Comparison of ENCODE assay signal across 20 cellular contexts in genomic region chr22:43213066-43213465, GRCh38. TPM values are rescaled to one million over a fixed set of nuclear protein-coding genes. Genes with fewer than 3 reads are reported as not detected.
DNase-seq lines count a peak whose midpoint lies in the region; ATAC-seq and TF ChIP-seq lines count a peak whose summit lies in the region.
"Had no signal": no experiment of that assay in that cellular context is flagged by ENCODE, and none has a peak within 500 bp of the region (broad histone marks: within the 10 kb centered on the region; RNA-seq: fewer than 3 reads in every experiment).

No MANE protein-coding gene starts in this region.

- no peak overlapping the region for H3K9ac ChIP-seq in IMR-90 (ENCODE audit: low read depth, low read length)
- no peak overlapping the region for H3K9ac ChIP-seq in trophoblast cell (ENCODE audit: low read length)

- dilution Hi-C loops in IMR-90 (cut with HindIII; ENCODE audit: low sequenced_read_pairs, unreplicated experiment), result no loop called here

- peak; percentile 56 for ATAC-seq in IMR-90 (ENCODE audit: low read depth)
- ATAC-seq: left colon had no signal

- H2BK15ac ChIP-seq in IMR-90 (ENCODE audit: low read depth, low read length), result no peak overlapping the region

- H3K4ac ChIP-seq in IMR-90 (ENCODE audit: low read depth, low read length) (no peak overlapping the region), trophoblast cell (ENCODE audit: low read depth, low read length) (no peak overlapping the region)

- H2AFZ ChIP-seq in IMR-90 (replicated peaks; ENCODE audit: low read length, poor library complexity) (peak overlapping the region; percentile 51), hepatocyte (no peak overlapping the region), trophoblast cell (ENCODE audit: insufficient read depth, low read length, poor library complexity) (peak overlapping the region; percentile 37)

- H3K27ac ChIP-seq in cardiac muscle cell, result peak overlapping the region; percentile 94
- no peak overlapping the region for H3K27ac ChIP-seq in right atrium auricular region
- no peak overlapping the region for H3K27ac ChIP-seq in IMR-90 (ENCODE audit: insufficient read depth, low read length)
- no peak overlapping the region for H3K27ac ChIP-seq in hepatocyte
- no peak overlapping the region for H3K27ac ChIP-seq in trophoblast cell (ENCODE audit: low read depth, low read length)
- H3K27ac ChIP-seq in coronary artery, result no peak overlapping the region
- H3K27ac ChIP-seq: RWPE1, uterus had no signal

- no peak overlapping the region for H2AK9ac ChIP-seq in IMR-90 (replicated peaks; ENCODE audit: low read depth, low read length, poor library complexity)

- H3K18ac ChIP-seq in IMR-90 (ENCODE audit: low read depth, low read length), result no peak overlapping the region
- H3K18ac ChIP-seq in trophoblast cell (ENCODE audit: low read length), result no peak overlapping the region

- no peak overlapping the region for H2BK120ac ChIP-seq in IMR-90 (ENCODE audit: low read depth, low read length)
- no peak overlapping the region for H2BK120ac ChIP-seq in trophoblast cell (ENCODE audit: insufficient read depth, low read length, poor library complexity)

- no peak overlapping the region for H2BK12ac ChIP-seq in trophoblast cell (ENCODE audit: low read length)

- in situ Hi-C loops in IMR-90 (cut with MboI; ENCODE audit: low sequenced_read_pairs), result no loop called here

- no peak overlapping the region for H4K5ac ChIP-seq in IMR-90 (ENCODE audit: low read depth, low read length)

- peak; percentile 19 to 89 for DNase-seq in cardiac muscle cell (ENCODE audit: low read depth in 1 of 2, low spot score in 1 of 2)
- no peak for DNase-seq in right atrium auricular region (ENCODE audit: low spot score)
- DNase-seq in IMR-90, result no peak
- peak; percentile 51 for DNase-seq in hepatocyte (ENCODE audit: low spot score)
- no peak for DNase-seq in trophoblast cell
- no peak for DNase-seq in erythroblast (lab: John Stamatoyannopoulos, UW)
- no peak for DNase-seq in cortex of kidney (lab: John Stamatoyannopoulos, UW)
- DNase-seq in coronary artery (ENCODE audit: low spot score), result no peak
- DNase-seq: activated B cell treated with CpG ODN at 0.5 μM for 24 hours; activated CD4-positive, alpha-beta T cell treated with anti-CD3 and anti-CD28 coated beads, Interleukin-2, amount 50 U/mL, for 4 hours; activated CD8-positive, alpha-beta memory T cell treated with anti-CD3 and anti-CD28 coated beads, Interleukin-2, amount 50 U/mL, for 4 hours; activated effector memory CD4-positive, alpha-beta T cell treated with anti-CD3 and anti-CD28 coated beads, Interleukin-2, amount 50 U/mL, for 16 hours; C1 segment of cervical spinal cord; left colon; NCI-H1105 treated with DMSO at 0.1 percent for 48 hours; NCI-H2081; NCI-H510A; substantia nigra; uterus had no signal

- H2AK5ac ChIP-seq in IMR-90 (ENCODE audit: low read depth, low read length) (no peak overlapping the region), trophoblast cell (ENCODE audit: low read length) (no peak overlapping the region)

- H3K4me1 ChIP-seq in cardiac muscle cell (ENCODE audit: low read depth) (peaks cover 24% of the 10 kb centered on the region), right atrium auricular region (no peaks in the 10 kb centered on the region), IMR-90 (ENCODE audit: control insufficient read depth, insufficient read depth, low read length) (no peaks in the 10 kb centered on the region), hepatocyte (ENCODE audit: insufficient read depth) (peaks cover 7% of the 10 kb centered on the region), trophoblast cell (ENCODE audit: control insufficient read depth in 1 of 2, insufficient read depth in 2 of 2, low read length in 2 of 2) (no peaks in the 10 kb centered on the region)
- H3K4me1 ChIP-seq: uterus had no signal

- no peaks in the 10 kb centered on the region for H3K9me2 ChIP-seq in hepatocyte (replicated peaks; ENCODE audit: insufficient read depth)

- intact Hi-C loops in IMR-90 (cut with micrococcal nuclease), result no loop called here

- H4K8ac ChIP-seq in IMR-90 (ENCODE audit: low read depth in 2 of 2, low read length in 2 of 2), result no peak overlapping the region
- H4K8ac ChIP-seq in trophoblast cell (ENCODE audit: low read depth, low read length), result no peak overlapping the region

- no CpG with 5 or more reads among the region's 10 CpGs for WGBS in IMR-90 (ENCODE audit: extremely low coverage in 2 of 2, insufficient read length in 1 of 2), 2 experiments
- 27% methylated on average over 10 of the region's 10 CpGs for WGBS in hepatocyte (ENCODE audit: low lambda C conversion rate, missing lambda C conversion rate)
- no CpG with 5 or more reads among the region's 10 CpGs for WGBS in trophoblast cell (ENCODE audit: extremely low coverage, insufficient coverage, insufficient read length)

- H3K27me3 ChIP-seq in cardiac muscle cell, result no peaks in the 10 kb centered on the region
- H3K27me3 ChIP-seq in right atrium auricular region, result no peaks in the 10 kb centered on the region
- peaks cover 25% of the 10 kb centered on the region for H3K27me3 ChIP-seq in IMR-90 (ENCODE audit: control insufficient read depth, insufficient read depth, low read length)
- H3K27me3 ChIP-seq in hepatocyte, result no peaks in the 10 kb centered on the region
- H3K27me3 ChIP-seq in trophoblast cell (ENCODE audit: insufficient read depth, low read length), result no peaks in the 10 kb centered on the region
- H3K27me3 ChIP-seq: uterus had no signal

- H3K79me1 ChIP-seq in IMR-90 (ENCODE audit: low read depth in 1 of 2, low read length in 2 of 2) (no peaks in the 10 kb centered on the region), trophoblast cell (ENCODE audit: low read length) (no peaks in the 10 kb centered on the region)

- CTCF ChIA-PET in IMR-90 (lab: Yijun Ruan, JAX), result no interaction called here

- H3K9me3 ChIP-seq in cardiac muscle cell (ENCODE audit: low read depth), result no peaks in the 10 kb centered on the region
- H3K9me3 ChIP-seq in right atrium auricular region, result no peaks in the 10 kb centered on the region
- no peaks in the 10 kb centered on the region for H3K9me3 ChIP-seq in IMR-90 (ENCODE audit: control insufficient read depth, insufficient read depth, low read length)
- H3K9me3 ChIP-seq in hepatocyte (ENCODE audit: low read depth), result no peaks in the 10 kb centered on the region
- peaks cover 6% of the 10 kb centered on the region for H3K9me3 ChIP-seq in trophoblast cell (ENCODE audit: insufficient read depth, low read depth, low read length)
- H3K9me3 ChIP-seq: uterus had no signal

- H2BK5ac ChIP-seq in IMR-90 (ENCODE audit: low read depth, low read length, poor library complexity, severe bottlenecking) (no peak overlapping the region), trophoblast cell (ENCODE audit: low read depth, low read length, poor library complexity) (no peak overlapping the region)

- H3K14ac ChIP-seq in IMR-90 (replicated peaks; ENCODE audit: low read depth, low read length) (no peak overlapping the region), trophoblast cell (ENCODE audit: low read length) (no peak overlapping the region)

- no peak overlapping the region for H3K23ac ChIP-seq in IMR-90 (ENCODE audit: low read depth, low read length)
- H3K23ac ChIP-seq in trophoblast cell (ENCODE audit: low read length), result no peak overlapping the region

- H3K9me1 ChIP-seq in IMR-90 (ENCODE audit: insufficient read depth, low read length), result no peaks in the 10 kb centered on the region

- no peak overlapping the region for H4K12ac ChIP-seq in trophoblast cell (ENCODE audit: low read depth, low read length)

- TF ChIP-seq POLR2A in IMR-90 (IDR thresholded peaks at IDR 0.05; ENCODE audit: low read depth, low read length), result no peak
- TF ChIP-seq POLR2A in erythroblast (IDR thresholded peaks at IDR 0.05; ENCODE audit: low read length), result no peak

- POLR2A ChIA-PET in IMR-90 (lab: Charles Lee; ENCODE audit: unreplicated experiment), result no interaction called here

- H3K4me2 ChIP-seq in IMR-90 (ENCODE audit: low read depth, low read length) (no peak overlapping the region), hepatocyte (no peak overlapping the region), trophoblast cell (ENCODE audit: low read length) (no peak overlapping the region)

- TF ChIP-seq CTCF in cardiac muscle cell (IDR thresholded peaks at IDR 0.05; ENCODE audit: low read depth, low read length), result no peak
- no peak for TF ChIP-seq CTCF in right atrium auricular region (IDR thresholded peaks at IDR 0.05)
- no peak for TF ChIP-seq CTCF in IMR-90 (conservative IDR thresholded peaks at IDR 0.05; ENCODE audit: low read depth, low read length)
- TF ChIP-seq CTCF in hepatocyte (IDR thresholded peaks at IDR 0.05; ENCODE audit: poor library complexity), result no peak
- no peak for TF ChIP-seq CTCF in coronary artery (IDR thresholded peaks at IDR 0.05)

- no peaks in the 10 kb centered on the region for H3K36me3 ChIP-seq in cardiac muscle cell
- no peaks in the 10 kb centered on the region for H3K36me3 ChIP-seq in right atrium auricular region
- H3K36me3 ChIP-seq in IMR-90 (ENCODE audit: control insufficient read depth, insufficient read depth, low read length), result no peaks in the 10 kb centered on the region
- no peaks in the 10 kb centered on the region for H3K36me3 ChIP-seq in hepatocyte (replicated peaks; ENCODE audit: insufficient read depth, low read depth)
- H3K36me3 ChIP-seq in trophoblast cell (ENCODE audit: control insufficient read depth in 1 of 2, insufficient read depth in 2 of 2, low read length in 2 of 2), result no peaks in the 10 kb centered on the region
- H3K36me3 ChIP-seq: uterus had no signal

- H2BK20ac ChIP-seq in IMR-90 (ENCODE audit: low read depth, low read length), result no peak overlapping the region

- no peak for TF ChIP-seq RAD21 in IMR-90 (IDR thresholded peaks at IDR 0.05; ENCODE audit: low read length)

- BruUV-seq in IMR-90 (replicated peaks; lab: Mats Ljungman, UMichigan), result no TSS peak

- no peak overlapping the region for H3K56ac ChIP-seq in IMR-90 (ENCODE audit: extremely low read depth, insufficient read depth, low read length)

- H4K20me1 ChIP-seq in IMR-90 (ENCODE audit: insufficient read depth, low read length) (no peaks in the 10 kb centered on the region), hepatocyte (ENCODE audit: insufficient read depth, poor library complexity, severe bottlenecking) (no peaks in the 10 kb centered on the region)

- H4K91ac ChIP-seq in IMR-90 (ENCODE audit: insufficient read depth, low read depth, low read length), result no peak overlapping the region
- no peak overlapping the region for H4K91ac ChIP-seq in trophoblast cell (ENCODE audit: low read depth, low read length)

- H3K79me2 ChIP-seq in hepatocyte (no peaks in the 10 kb centered on the region), trophoblast cell (ENCODE audit: control insufficient read depth, insufficient read depth, low read length, poor library complexity) (no peaks in the 10 kb centered on the region)

- no peak overlapping the region for H3K4me3 ChIP-seq in cardiac muscle cell
- no peak overlapping the region for H3K4me3 ChIP-seq in right atrium auricular region
- no peak overlapping the region for H3K4me3 ChIP-seq in IMR-90 (ENCODE audit: insufficient read depth, low read depth, low read length)
- no peak overlapping the region for H3K4me3 ChIP-seq in hepatocyte
- H3K4me3 ChIP-seq in trophoblast cell (ENCODE audit: low read depth, low read length), result no peak overlapping the region
- H3K4me3 ChIP-seq in coronary artery, result no peak overlapping the region
- H3K4me3 ChIP-seq: uterus had no signal

RNA-seq across cellular contexts. Expression of gene TTLL12, which starts 26.1 kb away (rescaled TPM):
- total RNA-seq in cardiac muscle cell, result 52.9 and 62.7 TPM in 2 replicates
- polyA plus RNA-seq in cardiac muscle cell, result 45.9 and 58.6 TPM in 2 replicates
- 10 to 100 TPM; 11.4 to 15.1 TPM for total RNA-seq in right atrium auricular region
- 26.7 and 30.1 TPM in 2 replicates for total RNA-seq in IMR-90 (2012; rRNA removed)
- 20.9 and 21.8 TPM in 2 replicates for polyA plus RNA-seq in IMR-90 (2012; rRNA removed)
- polyA plus RNA-seq in IMR-90 (2012; cell fraction: cytosol; rRNA removed), result 13.3 and 15.5 TPM in 2 replicates
- polyA plus RNA-seq in IMR-90 (2012; cell fraction: nucleus; rRNA removed; ENCODE audit: low replicate concordance), result 7.9 and 17.5 TPM in 2 replicates
- total RNA-seq in hepatocyte, result 39.6 and 40.9 TPM in 2 replicates
- 41.9 and 50.3 TPM in 2 replicates for polyA plus RNA-seq in hepatocyte
- polyA plus RNA-seq in trophoblast cell (2013), result 20.0 and 21.1 TPM in 2 replicates

Comparison
In these comparisons a context has a peak if more than half of its experiments do, and no peak if none do; other contexts are left out.
1. DNase-seq: peak in cardiac muscle cell (2 of 2) and hepatocyte (single experiment); none in right atrium auricular region (single experiment), IMR-90 (single experiment), trophoblast cell (0 of 2), erythroblast (0 of 2), cortex of kidney (single experiment) and coronary artery (single experiment).